8 cellular contexts compared by ENCODE assay signal in genomic region chr3:51538115-51538458, GRCh38. TPM values are rescaled to one million over a fixed set of nuclear protein-coding genes. Genes with fewer than 3 reads are reported as not detected.
DNase-seq lines count a peak whose midpoint lies in the region; ATAC-seq and TF ChIP-seq lines count a peak whose summit lies in the region.

No MANE protein-coding gene starts in this region.

- H3K9me3 ChIP-seq in MG63, result no peaks in the 10 kb centered on the region
- no peaks in the 10 kb centered on the region for H3K9me3 ChIP-seq in liver (ENCODE audit: control insufficient read depth in 4 of 4, low read length in 3 of 4)
- no peaks in the 10 kb centered on the region for H3K9me3 ChIP-seq in thoracic aorta

- H3K27ac ChIP-seq in caudate nucleus (ENCODE audit: low read depth, low read length) (peak overlapping the region; percentile 76), liver (ENCODE audit: low read depth in 1 of 2, low read length in 2 of 2) (peak overlapping the region; percentile 87 to 92), thoracic aorta (peak overlapping the region; percentile 89 to 92)

- H3K4me3 ChIP-seq in MG63 (peak overlapping the region; percentile 70), liver (ENCODE audit: low read depth in 1 of 3, low read length in 3 of 3) (peak overlapping the region; percentile 74 to 94 (median 84)), thoracic aorta (peak overlapping the region; percentile 99)

- no peaks in the 10 kb centered on the region for H3K27me3 ChIP-seq in MG63
- H3K27me3 ChIP-seq in liver (ENCODE audit: control insufficient read depth in 4 of 4, insufficient read depth in 4 of 4, low read length in 3 of 4), result no peaks in the 10 kb centered on the region
- H3K27me3 ChIP-seq in thoracic aorta (replicated peaks; ENCODE audit: insufficient read depth), result no peaks in the 10 kb centered on the region

- peaks cover 3 to 21% (median 16%) of the 10 kb centered on the region in 4 donors for H3K4me1 ChIP-seq in liver (ENCODE audit: control insufficient read depth in 4 of 4, insufficient read depth in 4 of 4, low read length in 3 of 4)
- peaks cover 19 to 20% of the 10 kb centered on the region in 2 donors for H3K4me1 ChIP-seq in thoracic aorta (ENCODE audit: control insufficient read depth in 1 of 2, low read depth in 2 of 2)

- peaks cover 7% of the 10 kb centered on the region for H3K36me3 ChIP-seq in MG63
- peaks cover 0 to 2% (median 0%) of the 10 kb centered on the region in 4 donors for H3K36me3 ChIP-seq in liver (ENCODE audit: control insufficient read depth in 4 of 4, insufficient read depth in 3 of 4, low read depth in 1 of 4, low read length in 3 of 4)
- H3K36me3 ChIP-seq in thoracic aorta, result peaks cover 4% of the 10 kb centered on the region

- ATAC-seq in thoracic aorta (ENCODE audit: insufficient number of reproducible peaks, low FRiP score, low read depth), result no peak

- TF ChIP-seq RAD21 in liver (IDR thresholded peaks at IDR 0.05), result no peak

- DNase-seq in NCI-H146 (lab: John Stamatoyannopoulos, UW) (peak; percentile 21), NCI-H146 treated with DMSO at 0.1 percent for 48 hours (lab: John Stamatoyannopoulos, UW; ENCODE audit: unreplicated experiment) (no peak), MG63 (no peak), caudate nucleus (lab: John Stamatoyannopoulos, UW) (peak in 8 of 61 donors; percentile 29 to 56 (median 44)), thoracic aorta (ENCODE audit: low spot score) (no peak), NCI-H1930 (lab: John Stamatoyannopoulos, UW) (no peak), SW480 (ENCODE audit: low spot score) (no peak)

- no peak for TF ChIP-seq CTCF in liver (IDR thresholded peaks at IDR 0.05; ENCODE audit: low read depth, low read length, missing input control)
- no peak for TF ChIP-seq CTCF in thoracic aorta (IDR thresholded peaks at IDR 0.05)

- H3K9ac ChIP-seq in liver (ENCODE audit: low read depth in 1 of 2, low read length in 2 of 2), result peak overlapping the region; percentile 81 to 97

- 4% methylated on average over 7 of the region's 7 CpGs for WGBS in liver

TF ChIP-seq in liver, 16 proteins besides CTCF, POLR2A, EP300 and RAD21:
- TF ChIP-seq JUND (IDR thresholded peaks at IDR 0.05), result no peak
- no peak for TF ChIP-seq MAX (IDR thresholded peaks at IDR 0.05)
- TF ChIP-seq ZBTB33 (IDR thresholded peaks at IDR 0.05), result no peak
- TF ChIP-seq HNF4A (conservative IDR thresholded peaks at IDR 0.05), result no peak
- no peak for TF ChIP-seq HNF4G (IDR thresholded peaks at IDR 0.05)
- TF ChIP-seq ATF3 (IDR thresholded peaks at IDR 0.05), result no peak
- no peak for TF ChIP-seq RXRA (IDR thresholded peaks at IDR 0.05)
- no peak for TF ChIP-seq FOXA2 (IDR thresholded peaks at IDR 0.05)
- no peak for TF ChIP-seq REST (IDR thresholded peaks at IDR 0.05)
TF ChIP-seq in liver: peak in this region for 0.

RNA-seq across cellular contexts. Expression of gene RAD54L2, which starts 0.4 kb away (rescaled TPM):
- total RNA-seq in MG63 (2014; rRNA removed; shearing (Covaris generic); ENCODE audit: low replicate concordance), result 5.3 and 5.9 TPM in 2 replicates
- total RNA-seq in liver (10 to 100 TPM in 1 of 2 donors, 1 to 10 TPM in 1; 9.6 to 25.1 TPM), thoracic aorta (10 to 100 TPM; 41.8 to 42.2 TPM)
- 1 to 10 TPM; 1.9 to 6.5 TPM for polyA plus RNA-seq in liver

RNA-seq across cellular contexts. Expression of gene DCAF1, which starts 38.3 kb away (rescaled TPM):
- total RNA-seq in MG63 (2014; rRNA removed; shearing (Covaris generic); ENCODE audit: low replicate concordance), result 7.3 and 11.0 TPM in 2 replicates
- 10 to 100 TPM; 11.4 to 14.5 TPM for total RNA-seq in liver
- 1 to 10 TPM; 5.2 to 6.8 TPM for polyA plus RNA-seq in liver
- 10 to 100 TPM; 12.6 to 28.8 TPM for total RNA-seq in thoracic aorta
